16 cellular contexts compared by ENCODE assay signal in the genomic region with DNA sequence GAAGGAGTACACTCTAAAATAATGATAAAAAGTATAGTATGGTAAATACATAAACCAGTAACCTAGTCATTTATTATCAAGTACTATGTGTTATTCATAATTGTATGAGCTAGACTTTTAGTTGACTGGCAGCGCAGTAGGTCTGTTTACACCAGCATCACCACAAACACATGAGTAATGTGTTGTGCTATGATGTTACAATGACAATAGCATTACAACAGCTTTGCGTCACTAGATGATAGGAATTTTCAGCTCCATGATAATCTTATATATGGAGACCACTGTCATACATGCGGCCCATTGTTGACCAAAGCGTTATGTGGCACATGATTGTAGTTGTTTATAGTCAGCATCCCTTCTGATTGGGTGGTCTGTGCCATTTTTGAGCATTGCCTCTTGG.
DNase-seq lines count a peak whose midpoint lies in the region; ATAC-seq, FAIRE-seq and TF ChIP-seq lines count a peak whose summit lies in the region.
"Had no signal": no experiment of that assay in that cellular context is flagged by ENCODE, and none has a peak within 500 bp of the region (broad histone marks: within the 10 kb centered on the region; RNA-seq: fewer than 3 reads in every experiment).

No MANE protein-coding gene starts in this region.

- H2AK5ac ChIP-seq in IMR-90 (ENCODE audit: low read depth, low read length) = peak overlapping the region; percentile 5; the same call in 1 of the 2 replicates

- H3K27me3 ChIP-seq in IMR-90 (ENCODE audit: control insufficient read depth, insufficient read depth, low read length) (no peaks in the 10 kb centered on the region), SJSA1 (replicated peaks) (no peaks in the 10 kb centered on the region), upper lobe of right lung (no peaks in the 10 kb centered on the region)

- H2AFZ ChIP-seq in IMR-90 (replicated peaks; ENCODE audit: low read length, poor library complexity) = no peak overlapping the region
- H2AFZ ChIP-seq: GM23248 had no signal

- no CpG with 5 or more reads among the region's 4 CpGs for WGBS in IMR-90 (ENCODE audit: extremely low coverage in 2 of 2, insufficient read length in 1 of 2), 2 experiments

- intact Hi-C loops in IMR-90 (cut with micrococcal nuclease) (no loop called here), upper lobe of right lung (cut with DNase I) (no loop called here)

- H3K4ac ChIP-seq in IMR-90 (ENCODE audit: low read depth, low read length) = 0 out of 2 replicates have a peak overlapping the region, but pooled peaks have one; percentile 0

- H4K5ac ChIP-seq in IMR-90 (ENCODE audit: low read depth, low read length) = no peak overlapping the region

- in situ Hi-C loops in IMR-90 (cut with MboI; ENCODE audit: low sequenced_read_pairs) = no loop called here

- TF ChIP-seq POLR2A in IMR-90 (IDR thresholded peaks at IDR 0.05; ENCODE audit: low read depth, low read length) = no peak

- no peak overlapping the region for H2BK20ac ChIP-seq in IMR-90 (ENCODE audit: low read depth, low read length)

- no peak overlapping the region; the same call in 2 of the 3 replicates for H2BK15ac ChIP-seq in IMR-90 (ENCODE audit: low read depth, low read length)

- no peak overlapping the region for H4K91ac ChIP-seq in IMR-90 (ENCODE audit: insufficient read depth, low read depth, low read length)

- TF ChIP-seq CTCF in IMR-90 (conservative IDR thresholded peaks at IDR 0.05; ENCODE audit: low read depth, low read length) = no peak
- no peak for TF ChIP-seq CTCF in upper lobe of right lung (IDR thresholded peaks at IDR 0.05)

- H3K27ac ChIP-seq in IMR-90 (ENCODE audit: insufficient read depth, low read length) (no peak overlapping the region), SJSA1 (peak overlapping the region; percentile 88), upper lobe of right lung (no peak overlapping the region)
- H3K27ac ChIP-seq: C4-2B, GM23248 had no signal

- H3K36me3 ChIP-seq in IMR-90 (ENCODE audit: control insufficient read depth, insufficient read depth, low read length) (no peaks in the 10 kb centered on the region), SJSA1 (no peaks in the 10 kb centered on the region), upper lobe of right lung (no peaks in the 10 kb centered on the region)

- no peak overlapping the region for H3K4me2 ChIP-seq in IMR-90 (ENCODE audit: low read depth, low read length)

- H3K4me1 ChIP-seq in IMR-90 (ENCODE audit: control insufficient read depth, insufficient read depth, low read length) (peaks cover 11% of the 10 kb centered on the region), SJSA1 (replicated peaks) (peaks cover 65% of the 10 kb centered on the region), upper lobe of right lung (no peaks in the 10 kb centered on the region)
- H3K4me1 ChIP-seq: Caco-2 had no signal

- no peak overlapping the region for H3K4me3 ChIP-seq in IMR-90 (ENCODE audit: insufficient read depth, low read depth, low read length)
- H3K4me3 ChIP-seq in SJSA1 = no peak overlapping the region
- no peak overlapping the region for H3K4me3 ChIP-seq in upper lobe of right lung
- H3K4me3 ChIP-seq: GM23248 had no signal

- H2AK9ac ChIP-seq in IMR-90 (replicated peaks; ENCODE audit: low read depth, low read length, poor library complexity) = no peak overlapping the region

- H2BK120ac ChIP-seq in IMR-90 (ENCODE audit: low read depth, low read length) = peak overlapping the region; percentile 21; the same call in 1 of the 2 replicates

- peaks cover 13% of the 10 kb centered on the region for H3K9me1 ChIP-seq in IMR-90 (ENCODE audit: insufficient read depth, low read length)

- H3K56ac ChIP-seq in IMR-90 (ENCODE audit: extremely low read depth, insufficient read depth, low read length) = no peak overlapping the region

- no peak overlapping the region for H3K23ac ChIP-seq in IMR-90 (ENCODE audit: low read depth, low read length)

- H3K79me1 ChIP-seq in IMR-90 (ENCODE audit: low read depth in 1 of 2, low read length in 2 of 2) = no peaks in the 10 kb centered on the region

- dilution Hi-C loops in IMR-90 (cut with HindIII; ENCODE audit: low sequenced_read_pairs, unreplicated experiment) = no loop called here

- no peak for ATAC-seq in IMR-90 (ENCODE audit: low read depth)
- no peak for ATAC-seq in upper lobe of right lung
- ATAC-seq: HepG2 had no signal

- FAIRE-seq in urothelium cell line (lab: Jason Lieb, UNC) = peak; percentile 56
- FAIRE-seq: D721Med, H54, HepG2 had no signal

- no peak overlapping the region for H4K8ac ChIP-seq in IMR-90 (ENCODE audit: low read depth in 2 of 2, low read length in 2 of 2)

- CTCF ChIA-PET in IMR-90 (lab: Yijun Ruan, JAX) = no interaction called here

- peak; percentile 68 for DNase-seq in ELR (ENCODE audit: low read depth)
- no peak for DNase-seq in IMR-90
- DNase-seq in SJSA1 (ENCODE audit: low read depth in 1 of 2, low spot score in 2 of 2) = peak in 1 of 2 experiments; percentile 45
- no peak for DNase-seq in urothelium cell line (ENCODE audit: low spot score)
- DNase-seq in NCI-H1436 treated with DMSO at 0.1 percent for 48 hours (lab: John Stamatoyannopoulos, UW) = no peak
- DNase-seq in cerebellar nuclear complex (lab: John Stamatoyannopoulos, UW) = no peak
- DNase-seq in upper lobe of right lung = no peak
- DNase-seq: AML-193; Caco-2; CD4-positive, alpha-beta T cell; GDM1; GM23248 had no signal

- no peak overlapping the region for H3K14ac ChIP-seq in IMR-90 (replicated peaks; ENCODE audit: low read depth, low read length)

- no peak for TF ChIP-seq RAD21 in IMR-90 (IDR thresholded peaks at IDR 0.05; ENCODE audit: low read length)

- H3K9me3 ChIP-seq in IMR-90 (ENCODE audit: control insufficient read depth, insufficient read depth, low read length) = no peaks in the 10 kb centered on the region
- no peaks in the 10 kb centered on the region for H3K9me3 ChIP-seq in SJSA1 (replicated peaks)
- no peaks in the 10 kb centered on the region for H3K9me3 ChIP-seq in upper lobe of right lung
- H3K9me3 ChIP-seq: Caco-2 had no signal

- no peak overlapping the region for H3K18ac ChIP-seq in IMR-90 (ENCODE audit: low read depth, low read length)

- no TSS peak for BruUV-seq in IMR-90 (replicated peaks; lab: Mats Ljungman, UMichigan)

- POLR2A ChIA-PET in IMR-90 (lab: Charles Lee; ENCODE audit: unreplicated experiment) = no interaction called here

- H2BK5ac ChIP-seq in IMR-90 (ENCODE audit: low read depth, low read length, poor library complexity, severe bottlenecking) = no peak overlapping the region

- no peaks in the 10 kb centered on the region for H4K20me1 ChIP-seq in IMR-90 (ENCODE audit: insufficient read depth, low read length)

- no peak overlapping the region for H3K9ac ChIP-seq in IMR-90 (ENCODE audit: low read depth, low read length)
- H3K9ac ChIP-seq: GM23248 had no signal

TF ChIP-seq in IMR-90, 13 proteins besides CTCF, POLR2A, EP300 and RAD21:
- TF ChIP-seq, protein P1, sequence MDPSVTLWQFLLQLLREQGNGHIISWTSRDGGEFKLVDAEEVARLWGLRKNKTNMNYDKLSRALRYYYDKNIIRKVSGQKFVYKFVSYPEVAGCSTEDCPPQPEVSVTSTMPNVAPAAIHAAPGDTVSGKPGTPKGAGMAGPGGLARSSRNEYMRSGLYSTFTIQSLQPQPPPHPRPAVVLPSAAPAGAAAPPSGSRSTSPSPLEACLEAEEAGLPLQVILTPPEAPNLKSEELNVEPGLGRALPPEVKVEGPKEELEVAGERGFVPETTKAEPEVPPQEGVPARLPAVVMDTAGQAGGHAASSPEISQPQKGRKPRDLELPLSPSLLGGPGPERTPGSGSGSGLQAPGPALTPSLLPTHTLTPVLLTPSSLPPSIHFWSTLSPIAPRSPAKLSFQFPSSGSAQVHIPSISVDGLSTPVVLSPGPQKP (IDR thresholded peaks at IDR 0.05; ENCODE audit: borderline replicate concordance, low read depth, low read length) = no peak
- TF ChIP-seq BHLHE40 (IDR thresholded peaks at IDR 0.05; ENCODE audit: low read depth, low read length) (no peak), MAFK (IDR thresholded peaks at IDR 0.05; ENCODE audit: low read depth, low read length) (no peak)
